In genomic region chr5:131274341-131275063, GRCh38 we compare ENCODE assay signal across 11 cellular contexts. TPM values are rescaled to one million over a fixed set of nuclear protein-coding genes. Genes with fewer than 3 reads are reported as not detected.
DNase-seq lines count a peak whose midpoint lies in the region; ATAC-seq lines count a peak whose summit lies in the region.
"Had no signal": no experiment of that assay in that cellular context is flagged by ENCODE, and none has a peak within 500 bp of the region (broad histone marks: within the 10 kb centered on the region; RNA-seq: fewer than 3 reads in every experiment).

No MANE protein-coding gene starts in this region.

- H3K4me3 Mint-ChIP-seq in activated CD8-positive, alpha-beta memory T cell treated with anti-CD3 and anti-CD28 coated beads, Interleukin-2, amount 10 ng/mL, durations not matched to agents 7 days and 5 days: peak overlapping the region; percentile 73
- peak overlapping the region; percentile 50 for H3K4me3 Mint-ChIP-seq in stimulated activated memory B cell treated with anti-CD40 and anti-IgM and Interleukin-4, amounts not matched to agents 10 μg/mL and 1 μg/mL and 100 μg/mL, for 72 hours

- no peak for DNase-seq in activated CD8-positive, alpha-beta memory T cell treated with anti-CD3 and anti-CD28 coated beads, Interleukin-2, amount 10 ng/mL, durations not matched to agents 7 days and 5 days
- no peak for DNase-seq in activated CD8-positive, alpha-beta memory T cell treated with anti-CD3 and anti-CD28 coated beads, Interleukin-2, amount 50 U/mL, for 4 hours
- no peak for DNase-seq in activated naive CD4-positive, alpha-beta T cell treated with anti-CD3 and anti-CD28 coated beads, Interleukin-2, amount 50 U/mL, for 72 hours (ENCODE audit: low spot score in 2 of 2)
- DNase-seq in T1000 (lab: John Stamatoyannopoulos, UW) (no peak), cardiac septum (ENCODE audit: low spot score) (no peak), medulla oblongata (ENCODE audit: extremely low spot score) (no peak)
- DNase-seq: activated CD4-positive, alpha-beta T cell treated with anti-CD3 and anti-CD28 coated beads for 48 hours; foreskin melanocyte; NCI-H146 had no signal

- no peaks in the 10 kb centered on the region for H3K27me3 Mint-ChIP-seq in activated CD8-positive, alpha-beta memory T cell treated with anti-CD3 and anti-CD28 coated beads, Interleukin-2, amount 10 ng/mL, durations not matched to agents 7 days and 5 days
- no peaks in the 10 kb centered on the region for H3K27me3 Mint-ChIP-seq in stimulated activated memory B cell treated with anti-CD40 and anti-IgM and Interleukin-4, amounts not matched to agents 10 μg/mL and 1 μg/mL and 100 μg/mL, for 72 hours

- ATAC-seq in activated CD8-positive, alpha-beta memory T cell treated with anti-CD3 and anti-CD28 coated beads, Interleukin-2, amount 10 ng/mL, durations not matched to agents 7 days and 5 days: peak; percentile 21
- peak; percentile 21 for ATAC-seq in HG03378 (IDR thresholded peaks at IDR 0.05; ENCODE audit: unreplicated experiment)
- ATAC-seq in activated naive CD4-positive, alpha-beta T cell treated with anti-CD3 and anti-CD28 coated beads, Interleukin-2, amount 50 U/mL, for 72 hours: peak; percentile 21 to 30
- ATAC-seq in stimulated activated memory B cell treated with anti-CD40 and anti-IgM and Interleukin-4, amounts not matched to agents 10 μg/mL and 1 μg/mL and 100 μg/mL, for 72 hours: no peak

- H3K4me1 Mint-ChIP-seq in activated CD8-positive, alpha-beta memory T cell treated with anti-CD3 and anti-CD28 coated beads, Interleukin-2, amount 10 ng/mL, durations not matched to agents 7 days and 5 days: peaks cover 71% of the 10 kb centered on the region
- peaks cover 88% of the 10 kb centered on the region for H3K4me1 Mint-ChIP-seq in stimulated activated memory B cell treated with anti-CD40 and anti-IgM and Interleukin-4, amounts not matched to agents 10 μg/mL and 1 μg/mL and 100 μg/mL, for 72 hours

- intact Hi-C loops in cardiac septum (cut with DNase I): no loop called here

- peaks cover 36% of the 10 kb centered on the region for H3K36me3 Mint-ChIP-seq in activated CD8-positive, alpha-beta memory T cell treated with anti-CD3 and anti-CD28 coated beads, Interleukin-2, amount 10 ng/mL, durations not matched to agents 7 days and 5 days
- peaks cover 7 to 32% of the 10 kb centered on the region in 2 donors for H3K36me3 Mint-ChIP-seq in activated naive CD4-positive, alpha-beta T cell treated with anti-CD3 and anti-CD28 coated beads, Interleukin-2, amount 50 U/mL, for 72 hours
- H3K36me3 Mint-ChIP-seq in stimulated activated memory B cell treated with anti-CD40 and anti-IgM and Interleukin-4, amounts not matched to agents 10 μg/mL and 1 μg/mL and 100 μg/mL, for 72 hours: peaks cover 8% of the 10 kb centered on the region

- peak overlapping the region; percentile 89 for H3K27ac Mint-ChIP-seq in activated CD8-positive, alpha-beta memory T cell treated with anti-CD3 and anti-CD28 coated beads, Interleukin-2, amount 10 ng/mL, durations not matched to agents 7 days and 5 days
- peak overlapping the region; percentile 84 to 92 for H3K27ac Mint-ChIP-seq in activated naive CD4-positive, alpha-beta T cell treated with anti-CD3 and anti-CD28 coated beads, Interleukin-2, amount 50 U/mL, for 72 hours
- H3K27ac Mint-ChIP-seq in stimulated activated memory B cell treated with anti-CD40 and anti-IgM and Interleukin-4, amounts not matched to agents 10 μg/mL and 1 μg/mL and 100 μg/mL, for 72 hours: peak overlapping the region; percentile 86

- no peaks in the 10 kb centered on the region for H3K9me3 Mint-ChIP-seq in activated CD8-positive, alpha-beta memory T cell treated with anti-CD3 and anti-CD28 coated beads, Interleukin-2, amount 10 ng/mL, durations not matched to agents 7 days and 5 days (ENCODE audit: low read depth)
- H3K9me3 Mint-ChIP-seq in activated naive CD4-positive, alpha-beta T cell treated with anti-CD3 and anti-CD28 coated beads, Interleukin-2, amount 50 U/mL, for 72 hours: no peaks in the 10 kb centered on the region
- no peaks in the 10 kb centered on the region for H3K9me3 Mint-ChIP-seq in stimulated activated memory B cell treated with anti-CD40 and anti-IgM and Interleukin-4, amounts not matched to agents 10 μg/mL and 1 μg/mL and 100 μg/mL, for 72 hours

- CTCF ChIA-PET in activated CD8-positive, alpha-beta memory T cell treated with anti-CD3 and anti-CD28 coated beads, Interleukin-2, amount 10 ng/mL, durations not matched to agents 7 days and 5 days (lab: Charles Lee): interaction anchor here (0.6 to 5.0 kb wide), 4 partner anchors 10 to 108 kb away, joined by 4 to 35 read pairs (median 10); partner anchors contain the start of gene CDC42SE2

RNA-seq across cellular contexts. Expression of gene CDC42SE2, which starts 10.6 kb away (rescaled TPM):
- total RNA-seq in activated CD8-positive, alpha-beta memory T cell treated with anti-CD3 and anti-CD28 coated beads, Interleukin-2, amount 10 ng/mL, durations not matched to agents 7 days and 5 days: 100 to 1,000 TPM; 118 to 149 TPM
- total RNA-seq in activated naive CD4-positive, alpha-beta T cell treated with anti-CD3 and anti-CD28 coated beads, Interleukin-2, amount 50 U/mL, for 72 hours: 100 to 1,000 TPM in 1 of 2 donors, 10 to 100 TPM in 1; 84.6 to 102 TPM
- 8.6 TPM for total RNA-seq in cardiac septum
